ENCODE assay signal across 10 cellular contexts in the genomic region with DNA sequence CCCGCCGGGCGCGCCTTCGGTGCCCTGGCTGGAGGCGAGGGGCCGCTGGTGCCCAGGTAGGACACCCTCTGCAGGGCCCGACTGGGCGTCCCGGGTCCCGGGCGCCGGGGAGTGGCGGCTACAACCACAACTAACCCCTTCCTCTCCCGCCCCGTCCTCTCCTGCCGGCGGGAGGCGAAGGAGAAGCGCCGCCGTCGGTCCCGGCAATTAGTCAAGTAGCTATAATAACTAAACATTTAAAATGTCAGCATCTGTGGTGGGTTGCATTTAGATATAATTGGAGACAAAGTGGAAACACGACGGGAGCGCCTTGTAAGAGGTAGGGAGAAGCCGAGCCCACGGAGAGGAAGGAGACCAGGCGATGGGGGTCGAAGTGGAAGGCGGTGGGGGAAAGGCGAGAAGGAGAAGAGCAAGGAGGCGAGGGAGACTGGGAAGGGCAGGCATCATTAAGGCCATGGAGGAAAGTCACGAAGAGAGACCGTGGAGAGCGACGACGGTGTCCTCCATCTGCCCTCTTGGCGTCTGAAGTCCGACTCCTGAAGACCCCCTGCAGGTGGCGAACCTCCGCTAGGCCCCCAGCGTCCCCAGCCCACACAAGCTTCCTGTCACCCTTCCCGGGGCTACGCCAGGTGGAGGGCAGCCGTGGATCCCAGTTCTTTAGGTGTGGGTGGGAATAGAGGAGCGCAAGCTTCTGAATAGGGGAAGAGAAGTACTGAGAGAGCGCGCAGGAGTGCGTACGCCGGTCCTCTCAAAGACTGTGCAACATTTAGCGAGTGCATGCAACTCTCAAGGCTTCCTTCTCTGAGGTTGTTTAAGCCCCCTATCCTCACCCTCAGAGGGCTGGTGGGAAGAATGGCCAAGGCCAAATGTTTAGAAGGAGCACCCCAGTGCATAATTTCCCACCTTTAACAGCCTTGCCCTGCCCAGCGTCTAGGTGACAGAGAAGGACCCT. TPM values are rescaled to one million over a fixed set of nuclear protein-coding genes. Genes with fewer than 3 reads are reported as not detected.
A peak's percentile ranks its signal among the peaks of the same experiment; 100 is the strongest.
DNase-seq lines count a peak whose midpoint lies in the region; ATAC-seq and TF ChIP-seq lines count a peak whose summit lies in the region.
"Had no signal": no experiment of that assay in that cellular context is flagged by ENCODE, and none has a peak within 500 bp of the region (broad histone marks: within the 10 kb centered on the region; RNA-seq: fewer than 3 reads in every experiment).

No MANE protein-coding gene starts in this region.

- peak; percentile 44 for ATAC-seq in T-helper 17 cell
- ATAC-seq in gastrocnemius medialis, result no peak
- no peak for ATAC-seq in GM18907 (IDR thresholded peaks at IDR 0.05; ENCODE audit: unreplicated experiment)
- ATAC-seq: activated naive CD4-positive, alpha-beta T cell treated with anti-CD3 and anti-CD28 coated beads, Interleukin-2, amount 50 U/mL, for 72 hours had no signal

- H3K9me3 ChIP-seq in GM23248 (ENCODE audit: low read depth) (no peaks in the 10 kb centered on the region), T-helper 17 cell (ENCODE audit: control insufficient read depth, low read length, poor library complexity, severe bottlenecking) (no peaks in the 10 kb centered on the region), fibroblast of lung (ENCODE audit: control insufficient read depth, insufficient read depth, low read depth, low read length) (no peaks in the 10 kb centered on the region), gastrocnemius medialis (no peaks in the 10 kb centered on the region)

- peaks cover 2% of the 10 kb centered on the region for H3K36me3 Mint-ChIP-seq in T-helper 17 cell (ENCODE audit: low read depth)

- peaks cover 51% of the 10 kb centered on the region for H3K27me3 Mint-ChIP-seq in T-helper 17 cell

- no peaks in the 10 kb centered on the region; the same call in 1 of the 2 replicates for H3K27me3 ChIP-seq in GM23248 (replicated peaks; ENCODE audit: insufficient read depth)
- H3K27me3 ChIP-seq in fibroblast of lung (ENCODE audit: control insufficient read depth, insufficient read depth, low read length), result no peaks in the 10 kb centered on the region
- peaks cover 34 to 44% (median 39%) of the 10 kb centered on the region in 3 donors for H3K27me3 ChIP-seq in gastrocnemius medialis

- H3K4me3 ChIP-seq in GM23248 (peak overlapping the region; percentile 80), fibroblast of lung (replicated peaks in 1 of 4; ENCODE audit: control extremely low read depth in 1 of 4, insufficient read depth in 1 of 4, low read depth in 3 of 4, low read length in 4 of 4) (peak overlapping the region; percentile 37 to 88 (median 82)), gastrocnemius medialis (peak overlapping the region; percentile 58 to 65 (median 64))

- intact Hi-C loops in gastrocnemius medialis (cut with DNase I; ENCODE audit: low total_unique reads), result loop anchor here (2.0 to 5.0 kb wide), 2 partner anchors 53 to 115 kb away; no protein-coding TSS in a partner anchor

- H2AFZ ChIP-seq in GM23248 (peak overlapping the region; percentile 72), fibroblast of lung (ENCODE audit: low read length) (no peak overlapping the region)

- 7 to 12% methylated on average over 51 to 55 of the region's 55 CpGs for WGBS in GM23248 (ENCODE audit: low coverage in 1 of 2, low lambda C conversion rate in 2 of 2, missing lambda C conversion rate in 2 of 2), 2 experiments

- TF ChIP-seq CTCF in fibroblast of lung (conservative IDR thresholded peaks at IDR 0.05 in 1 of 2, IDR thresholded peaks at IDR 0.05 in 1 of 2; ENCODE audit: low read depth in 1 of 2, low read length in 2 of 2), result no peak
- TF ChIP-seq CTCF in gastrocnemius medialis (IDR thresholded peaks at IDR 0.05 in 4 of 5, conservative IDR thresholded peaks at IDR 0.05 in 1 of 5), result no peak

- peak; percentile 24 for DNase-seq in GM23248
- DNase-seq in T-helper 17 cell, result no peak
- DNase-seq in fibroblast of lung (ENCODE audit: low read depth in 2 of 2), result peak; percentile 33 to 38
- DNase-seq in gastrocnemius medialis, result no peak
- no peak for DNase-seq in NCI-H774 (lab: John Stamatoyannopoulos, UW)
- no peak for DNase-seq in NCI-H2196 treated with DMSO at 0.1 percent for 48 hours (lab: John Stamatoyannopoulos, UW; ENCODE audit: unreplicated experiment)
- DNase-seq: islet precursor cell, MM.1S had no signal

- H3K4me1 Mint-ChIP-seq in T-helper 17 cell, result peaks cover 26% of the 10 kb centered on the region

- no peaks in the 10 kb centered on the region for H3F3A ChIP-seq in GM23248 (ENCODE audit: insufficient read depth)

- no peak overlapping the region for H3K27ac ChIP-seq in GM23248
- peak overlapping the region; percentile 62 for H3K27ac ChIP-seq in fibroblast of lung (ENCODE audit: insufficient read depth, low read length)
- no peak overlapping the region for H3K27ac ChIP-seq in gastrocnemius medialis

- H3K9ac ChIP-seq in GM23248, result no peak overlapping the region
- peak overlapping the region; percentile 50 for H3K9ac ChIP-seq in fibroblast of lung (ENCODE audit: insufficient read depth, low read length)

- H3K27ac Mint-ChIP-seq in T-helper 17 cell, result peak overlapping the region; percentile 72
- H3K27ac Mint-ChIP-seq: activated naive CD4-positive, alpha-beta T cell treated with anti-CD3 and anti-CD28 coated beads, Interleukin-2, amount 50 U/mL, for 72 hours had no signal

- H3K9me2 ChIP-seq in GM23248 (ENCODE audit: insufficient read depth), result no peaks in the 10 kb centered on the region

- H3K4me3 Mint-ChIP-seq in T-helper 17 cell, result peak overlapping the region; percentile 89

- H3K4me1 ChIP-seq in GM23248 (ENCODE audit: insufficient read depth), result 0 out of 2 replicates have a peak, but pooled peaks cover 3% of the 10 kb centered on the region
- H3K4me1 ChIP-seq in fibroblast of lung (ENCODE audit: control insufficient read depth, extremely low read depth, insufficient read depth, low read length), result peaks cover 6% of the 10 kb centered on the region
- H3K4me1 ChIP-seq in gastrocnemius medialis, result peaks cover 12 to 18% of the 10 kb centered on the region in 2 donors

- in situ Hi-C loops in GM23248 (cut with MboI) (no loop called here), gastrocnemius medialis (cut with MboI; ENCODE audit: low sequenced_read_pairs in 4 of 4) (no loop called here)

- H3K4me2 ChIP-seq in GM23248 (ENCODE audit: unreplicated experiment) (peak overlapping the region; percentile 93), fibroblast of lung (ENCODE audit: extremely low read depth, insufficient read depth, low read length) (peak overlapping the region; percentile 84)

- H3K36me3 ChIP-seq in GM23248 (ENCODE audit: low read depth), result no peaks in the 10 kb centered on the region
- no peaks in the 10 kb centered on the region for H3K36me3 ChIP-seq in fibroblast of lung (ENCODE audit: control insufficient read depth, insufficient read depth, low read length)
- no peaks in the 10 kb centered on the region for H3K36me3 ChIP-seq in gastrocnemius medialis

- H3K79me2 ChIP-seq in GM23248 (ENCODE audit: insufficient read depth) (peaks cover 20% of the 10 kb centered on the region), fibroblast of lung (ENCODE audit: control insufficient read depth, insufficient read depth, low read length) (peaks cover 55% of the 10 kb centered on the region)

- H4K20me1 ChIP-seq in GM23248 (ENCODE audit: insufficient read depth) (no peaks in the 10 kb centered on the region), fibroblast of lung (ENCODE audit: control insufficient read depth, extremely low read depth, insufficient read depth, low read length) (no peaks in the 10 kb centered on the region)

- TF ChIP-seq POLR2A in gastrocnemius medialis (IDR thresholded peaks at IDR 0.05), result no peak

RNA-seq across cellular contexts. Expression of a gene that starts 1.6 kb away (rescaled TPM):
- 2.1 and 6.4 TPM in 2 replicates for total RNA-seq in GM23248 (2014; rRNA removed; shearing (Covaris generic))
- 4.7 and 6.2 TPM in 2 replicates for polyA plus RNA-seq in GM23248 (2016; fragmentation: Nextera tagmentation; extraction: Ambion mirVana)
- total RNA-seq in T-helper 17 cell, result 1 to 10 TPM; 1.4 to 2.8 TPM
- total RNA-seq in fibroblast of lung, result 15.7 and 28.1 TPM in 2 replicates
- polyA plus RNA-seq in fibroblast of lung, result 3.7 and 19.7 TPM in 2 replicates
- polyA plus RNA-seq in fibroblast of lung (2012), result 4.8 and 22.8 TPM in 2 replicates
- 1.5 and 41.6 TPM in 2 replicates for polyA minus RNA-seq in fibroblast of lung (ENCODE audit: low replicate concordance)
- total RNA-seq in gastrocnemius medialis, result 1 to 10 TPM in 2 of 4 donors, under 1 TPM in 1, not detected in 1; 0.95 to 1.6 (median 1.5) TPM

Comparison
In these comparisons a context has a peak if more than half of its experiments do, and no peak if none do; other contexts are left out.
1. DNase-seq: peak in GM23248 (single experiment) and fibroblast of lung (2 of 2); none in T-helper 17 cell (0 of 3), gastrocnemius medialis (0 of 2), NCI-H774 (single experiment) and NCI-H2196 treated with DMSO at 0.1 percent for 48 hours (single experiment).
2. Peak in every context shown above with its lines, with median percentiles within 50 percentile points of each other: H3K4me3 ChIP-seq.